Comparison of ENCODE assay signal across 16 cellular contexts in genomic region chr10:78995977-78996355, GRCh38.
DNase-seq lines count a peak whose midpoint lies in the region; ATAC-seq and TF ChIP-seq lines count a peak whose summit lies in the region.
"Had no signal": no experiment of that assay in that cellular context is flagged by ENCODE, and none has a peak within 500 bp of the region (broad histone marks: within the 10 kb centered on the region; RNA-seq: fewer than 3 reads in every experiment).

No MANE protein-coding gene starts in this region.

- no peak overlapping the region for H3K9ac ChIP-seq in BLaER1

- peak overlapping the region; percentile 13 for H2AFZ ChIP-seq in neuron (ENCODE audit: low read depth, low read length)

- H3K27ac ChIP-seq in BLaER1: no peak overlapping the region
- peak overlapping the region; percentile 41; the same call in 1 of the 2 replicates for H3K27ac ChIP-seq in WERI-Rb-1
- H3K27ac ChIP-seq: A549 had no signal

- H3K36me3 ChIP-seq in BE2C (no peaks in the 10 kb centered on the region), BLaER1 (no peaks in the 10 kb centered on the region), WERI-Rb-1 (no peaks in the 10 kb centered on the region), neuron (ENCODE audit: insufficient read depth, low read length) (no peaks in the 10 kb centered on the region)

- H3K4me2 ChIP-seq in BLaER1: peak overlapping the region; percentile 59
- H3K4me2 ChIP-seq: A549 had no signal

- no peak for ATAC-seq in HG03469 (IDR thresholded peaks at IDR 0.05; ENCODE audit: unreplicated experiment)
- ATAC-seq: A549, HepG2 had no signal

- peaks cover 4% of the 10 kb centered on the region for H3K4me1 ChIP-seq in BE2C
- H3K4me1 ChIP-seq in BLaER1: peaks cover 55% of the 10 kb centered on the region
- H3K4me1 ChIP-seq in neuron (ENCODE audit: insufficient read depth, low read length): peaks cover 19% of the 10 kb centered on the region

- H3K4me3 ChIP-seq in BE2C (ENCODE audit: low read depth, low read length) (no peak overlapping the region), BLaER1 (no peak overlapping the region), WERI-Rb-1 (ENCODE audit: low read depth, low read length) (no peak overlapping the region), neuron (ENCODE audit: low read length) (no peak overlapping the region)
- H3K4me3 ChIP-seq: A549 had no signal

- TF ChIP-seq CTCF in BE2C (IDR thresholded peaks at IDR 0.05; ENCODE audit: low read depth, low read length) (no peak), WERI-Rb-1 (IDR thresholded peaks at IDR 0.05; ENCODE audit: low read depth, low read length) (no peak)

- H3K9me3 ChIP-seq in BE2C (no peaks in the 10 kb centered on the region), BLaER1 (no peaks in the 10 kb centered on the region), WERI-Rb-1 (ENCODE audit: severe bottlenecking) (no peaks in the 10 kb centered on the region), neuron (ENCODE audit: low read length) (no peaks in the 10 kb centered on the region)
- H3K9me3 ChIP-seq: A549 had no signal

- no peaks in the 10 kb centered on the region for H3K27me3 ChIP-seq in BE2C
- peaks cover 33% of the 10 kb centered on the region for H3K27me3 ChIP-seq in BLaER1
- H3K27me3 ChIP-seq in WERI-Rb-1 (ENCODE audit: insufficient read depth, low read depth, severe bottlenecking): no peaks in the 10 kb centered on the region
- H3K27me3 ChIP-seq in neuron (ENCODE audit: insufficient read depth, low read length): no peaks in the 10 kb centered on the region

- H4K20me1 ChIP-seq in BLaER1: peaks cover 33% of the 10 kb centered on the region

- DNase-seq in BE2C (peak; percentile 58), WERI-Rb-1 (peak; percentile 68), SKM-1 (lab: John Stamatoyannopoulos, UW; ENCODE audit: unreplicated experiment) (no peak), superior temporal gyrus (ENCODE audit: extremely low spot score) (no peak)
- DNase-seq: Calu3; CD4-positive, CD25-positive, alpha-beta regulatory T cell; DMS153; DMS79 treated with DMSO at 0.1 percent for 48 hours; GDM1; HCEC 1CT; HFFc6 had no signal

Comparison
In these comparisons a context has a peak if more than half of its experiments do, and no peak if none do; other contexts are left out.
1. DNase-seq: peak in BE2C (single experiment) and WERI-Rb-1 (single experiment); none in SKM-1 (single experiment) and superior temporal gyrus (single experiment).